8 cellular contexts compared by ENCODE assay signal in the genomic region with DNA sequence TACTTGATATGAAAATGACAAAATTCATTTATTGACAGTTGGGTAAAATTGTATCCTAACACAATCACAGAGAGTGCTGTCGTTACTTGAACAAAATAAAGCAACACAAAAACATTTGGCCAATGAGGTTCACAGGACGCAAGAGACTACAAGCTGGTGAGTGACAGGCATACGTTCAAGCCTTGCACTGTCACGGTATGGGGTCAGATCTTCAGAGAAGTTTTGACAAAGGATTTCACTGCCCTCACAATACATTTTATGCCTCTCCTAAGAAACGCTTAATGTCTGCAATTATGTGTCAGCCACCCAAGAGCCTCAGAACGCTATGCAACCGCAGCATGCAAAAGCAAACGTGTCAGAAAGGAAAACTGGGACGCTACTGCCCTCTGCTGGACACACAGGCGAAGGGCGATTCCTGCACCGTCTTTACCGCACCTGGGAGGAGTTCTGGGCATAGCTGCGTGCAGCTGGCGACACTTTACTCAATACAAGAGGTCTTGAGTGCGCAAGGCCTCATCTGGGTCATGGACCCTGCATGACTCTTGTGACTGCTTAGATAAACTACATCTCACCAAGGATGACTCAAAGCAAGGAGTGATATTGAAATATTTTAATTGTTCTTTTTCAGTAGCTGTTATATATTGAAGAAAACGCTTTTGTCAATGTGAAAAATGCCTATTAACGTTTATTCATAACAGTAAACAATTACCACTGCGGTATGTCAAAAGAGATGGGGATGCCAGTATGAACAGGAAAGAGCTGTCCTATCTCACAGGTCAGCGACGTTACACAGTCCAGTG.
A peak's percentile ranks its signal among the peaks of the same experiment; 100 is the strongest.
DNase-seq lines count a peak whose midpoint lies in the region; ATAC-seq, FAIRE-seq and TF ChIP-seq lines count a peak whose summit lies in the region.

No MANE protein-coding gene starts in this region.

- H3K4me1 Mint-ChIP-seq in activated T-helper 17 cell treated with anti-CD3 and anti-CD28 coated beads, Interleukin-2, amount 50 U/mL, for 72 hours, result peaks cover 6% of the 10 kb centered on the region

- TF ChIP-seq EP300 in ovary (IDR thresholded peaks at IDR 0.05), result no peak

- TF ChIP-seq CTCF in PC-9 (conservative IDR thresholded peaks at IDR 0.05) (peak; percentile 80), foreskin keratinocyte (conservative IDR thresholded peaks at IDR 0.05) (peak; percentile 71), ovary (IDR thresholded peaks at IDR 0.05) (peak; percentile 81 to 93 (median 81))

- no peaks in the 10 kb centered on the region for H3K9me3 Mint-ChIP-seq in activated T-helper 17 cell treated with anti-CD3 and anti-CD28 coated beads, Interleukin-2, amount 50 U/mL, for 72 hours

- POLR2A ChIA-PET in PC-9 (lab: Charles Lee; ENCODE audit: unreplicated experiment), result no interaction called here

- H4K20me1 ChIP-seq in PC-9 (ENCODE audit: insufficient read depth), result no peaks in the 10 kb centered on the region

- no peak overlapping the region for H3K4me2 ChIP-seq in PC-9

- in situ Hi-C loops in G401 (cut with HindIII; ENCODE audit: low sequenced_read_pairs), result no loop called here

- H3K27ac Mint-ChIP-seq in activated T-helper 17 cell treated with anti-CD3 and anti-CD28 coated beads, Interleukin-2, amount 50 U/mL, for 72 hours, result no peak overlapping the region

- H3K27me3 Mint-ChIP-seq in activated T-helper 17 cell treated with anti-CD3 and anti-CD28 coated beads, Interleukin-2, amount 50 U/mL, for 72 hours, result peaks cover 8% of the 10 kb centered on the region

- H3K4me3 ChIP-seq in PC-9 (no peak overlapping the region), ovary (no peak overlapping the region)

- no peaks in the 10 kb centered on the region for H3K9me2 ChIP-seq in PC-9 (ENCODE audit: insufficient read depth)

- H3K27ac ChIP-seq in PC-9 (no peak overlapping the region), foreskin keratinocyte (no peak overlapping the region), ovary (no peak overlapping the region)

- 17 to 21% (median 17%) methylated on average over 21 of the region's 21 CpGs for WGBS in ovary, 3 donors

- intact Hi-C loops in PC-9 (cut with micrococcal nuclease; ENCODE audit: unreplicated experiment), result loop anchor here (10.0 kb wide), 1 partner anchor 358 kb away; no protein-coding TSS in a partner anchor
- intact Hi-C loops in ovary (cut with DNase I), result no loop called here

- H3K27me3 ChIP-seq in PC-9 (ENCODE audit: insufficient read depth, low read depth) (peaks cover 19% of the 10 kb centered on the region), foreskin keratinocyte (no peaks in the 10 kb centered on the region), ovary (no peaks in the 10 kb centered on the region)

- H3K36me3 ChIP-seq in PC-9 (ENCODE audit: low read depth) (no peaks in the 10 kb centered on the region), ovary (no peaks in the 10 kb centered on the region)

- CTCF ChIA-PET in PC-9 (lab: Charles Lee), result interaction anchor here (0.6 kb wide), 1 partner anchor 1776 kb away, joined by 5 read pairs; no protein-coding TSS in a partner anchor

- no peaks in the 10 kb centered on the region for H3K79me2 ChIP-seq in PC-9 (ENCODE audit: low read depth)

- TF ChIP-seq POLR2A in ovary (IDR thresholded peaks at IDR 0.05), result no peak

- H3K36me3 Mint-ChIP-seq in activated T-helper 17 cell treated with anti-CD3 and anti-CD28 coated beads, Interleukin-2, amount 50 U/mL, for 72 hours (ENCODE audit: low read depth), result no peaks in the 10 kb centered on the region

- no TSS peak for BruUV-seq in PC-9 (replicated peaks; lab: Mats Ljungman, UMichigan)

- H3K9me3 ChIP-seq in PC-9 (ENCODE audit: insufficient read depth, low read depth) (no peaks in the 10 kb centered on the region), ovary (no peaks in the 10 kb centered on the region)

- H3F3A ChIP-seq in PC-9 (ENCODE audit: insufficient read depth, low read depth), result no peaks in the 10 kb centered on the region

- H3K4me1 ChIP-seq in PC-9 (replicated peaks; ENCODE audit: insufficient read depth) (no peaks in the 10 kb centered on the region), foreskin keratinocyte (no peaks in the 10 kb centered on the region), ovary (ENCODE audit: insufficient read depth) (no peaks in the 10 kb centered on the region)

- no peak overlapping the region for H3K4me3 Mint-ChIP-seq in activated T-helper 17 cell treated with anti-CD3 and anti-CD28 coated beads, Interleukin-2, amount 50 U/mL, for 72 hours

- ATAC-seq in GM21529 (IDR thresholded peaks at IDR 0.05; ENCODE audit: unreplicated experiment), result peak; percentile 92
- ATAC-seq in activated T-helper 17 cell treated with anti-CD3 and anti-CD28 coated beads, Interleukin-2, amount 50 U/mL, for 72 hours (replicated peaks), result peak; percentile 79
- ATAC-seq in foreskin keratinocyte, result peak; percentile 87

- H2AFZ ChIP-seq in PC-9, result no peak overlapping the region

- DNase-seq in G401 (ENCODE audit: low spot score), result peak; percentile 75
- DNase-seq in HuH-7 (ENCODE audit: low spot score), result peak; percentile 12
- peak; percentile 45 to 53 for DNase-seq in PC-9
- peak in 1 of 2 donors; percentile 39 for DNase-seq in foreskin keratinocyte
- peak; percentile 80 to 89 (median 84) for DNase-seq in ovary
- peak; percentile 71 for DNase-seq in urothelium cell line (ENCODE audit: low spot score)

- peak; percentile 30 for FAIRE-seq in urothelium cell line (lab: Jason Lieb, UNC)
